In the genomic region with DNA sequence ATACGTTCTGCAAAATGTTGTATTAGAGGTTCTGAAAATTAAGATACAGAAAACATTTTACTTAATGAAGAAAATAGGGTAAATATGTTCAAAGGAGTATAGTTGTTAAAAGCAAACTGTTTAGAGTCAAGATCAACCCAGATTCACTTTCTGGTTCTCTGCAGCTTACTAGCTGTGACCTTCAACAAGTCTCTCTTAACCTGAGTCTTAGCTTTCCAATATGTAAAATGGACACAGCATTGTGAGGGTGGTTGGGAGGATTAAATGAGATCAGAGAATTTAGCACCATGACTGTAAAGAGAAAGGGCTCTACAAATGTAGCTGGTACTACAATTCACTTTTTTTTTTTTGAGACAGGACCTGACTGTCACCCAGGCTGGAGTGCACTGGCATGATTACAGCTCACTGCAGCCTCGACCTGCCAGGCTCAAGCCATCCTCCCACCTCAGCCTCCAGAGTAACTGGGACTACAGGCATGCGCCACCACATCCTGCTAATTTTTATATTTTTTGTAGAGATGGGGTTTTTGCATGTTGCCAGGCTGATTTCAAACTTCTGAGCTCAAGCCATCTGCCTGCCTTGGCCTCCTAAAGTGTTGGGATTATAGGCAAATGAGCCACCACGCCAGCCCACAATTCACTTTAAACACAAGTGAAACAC, we compare ENCODE assay signal across 1 cellular context.
TF ChIP-seq lines count a peak whose summit lies in the region.

No MANE protein-coding gene starts in this region.

TF ChIP-seq in GM12878, 131 proteins besides CTCF, POLR2A, EP300 and RAD21 (continued from another document):
- TF ChIP-seq, protein P1, sequence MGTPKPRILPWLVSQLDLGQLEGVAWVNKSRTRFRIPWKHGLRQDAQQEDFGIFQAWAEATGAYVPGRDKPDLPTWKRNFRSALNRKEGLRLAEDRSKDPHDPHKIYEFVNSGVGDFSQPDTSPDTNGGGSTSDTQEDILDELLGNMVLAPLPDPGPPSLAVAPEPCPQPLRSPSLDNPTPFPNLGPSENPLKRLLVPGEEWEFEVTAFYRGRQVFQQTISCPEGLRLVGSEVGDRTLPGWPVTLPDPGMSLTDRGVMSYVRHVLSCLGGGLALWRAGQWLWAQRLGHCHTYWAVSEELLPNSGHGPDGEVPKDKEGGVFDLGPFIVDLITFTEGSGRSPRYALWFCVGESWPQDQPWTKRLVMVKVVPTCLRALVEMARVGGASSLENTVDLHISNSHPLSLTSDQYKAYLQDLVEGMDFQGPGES (IDR thresholded peaks at IDR 0.05): no peak
- TF ChIP-seq ATF7 (IDR thresholded peaks at IDR 0.05; ENCODE audit: low read depth): no peak
- TF ChIP-seq GABPA (IDR thresholded peaks at IDR 0.05; ENCODE audit: low read depth): no peak
- TF ChIP-seq, protein P2, sequence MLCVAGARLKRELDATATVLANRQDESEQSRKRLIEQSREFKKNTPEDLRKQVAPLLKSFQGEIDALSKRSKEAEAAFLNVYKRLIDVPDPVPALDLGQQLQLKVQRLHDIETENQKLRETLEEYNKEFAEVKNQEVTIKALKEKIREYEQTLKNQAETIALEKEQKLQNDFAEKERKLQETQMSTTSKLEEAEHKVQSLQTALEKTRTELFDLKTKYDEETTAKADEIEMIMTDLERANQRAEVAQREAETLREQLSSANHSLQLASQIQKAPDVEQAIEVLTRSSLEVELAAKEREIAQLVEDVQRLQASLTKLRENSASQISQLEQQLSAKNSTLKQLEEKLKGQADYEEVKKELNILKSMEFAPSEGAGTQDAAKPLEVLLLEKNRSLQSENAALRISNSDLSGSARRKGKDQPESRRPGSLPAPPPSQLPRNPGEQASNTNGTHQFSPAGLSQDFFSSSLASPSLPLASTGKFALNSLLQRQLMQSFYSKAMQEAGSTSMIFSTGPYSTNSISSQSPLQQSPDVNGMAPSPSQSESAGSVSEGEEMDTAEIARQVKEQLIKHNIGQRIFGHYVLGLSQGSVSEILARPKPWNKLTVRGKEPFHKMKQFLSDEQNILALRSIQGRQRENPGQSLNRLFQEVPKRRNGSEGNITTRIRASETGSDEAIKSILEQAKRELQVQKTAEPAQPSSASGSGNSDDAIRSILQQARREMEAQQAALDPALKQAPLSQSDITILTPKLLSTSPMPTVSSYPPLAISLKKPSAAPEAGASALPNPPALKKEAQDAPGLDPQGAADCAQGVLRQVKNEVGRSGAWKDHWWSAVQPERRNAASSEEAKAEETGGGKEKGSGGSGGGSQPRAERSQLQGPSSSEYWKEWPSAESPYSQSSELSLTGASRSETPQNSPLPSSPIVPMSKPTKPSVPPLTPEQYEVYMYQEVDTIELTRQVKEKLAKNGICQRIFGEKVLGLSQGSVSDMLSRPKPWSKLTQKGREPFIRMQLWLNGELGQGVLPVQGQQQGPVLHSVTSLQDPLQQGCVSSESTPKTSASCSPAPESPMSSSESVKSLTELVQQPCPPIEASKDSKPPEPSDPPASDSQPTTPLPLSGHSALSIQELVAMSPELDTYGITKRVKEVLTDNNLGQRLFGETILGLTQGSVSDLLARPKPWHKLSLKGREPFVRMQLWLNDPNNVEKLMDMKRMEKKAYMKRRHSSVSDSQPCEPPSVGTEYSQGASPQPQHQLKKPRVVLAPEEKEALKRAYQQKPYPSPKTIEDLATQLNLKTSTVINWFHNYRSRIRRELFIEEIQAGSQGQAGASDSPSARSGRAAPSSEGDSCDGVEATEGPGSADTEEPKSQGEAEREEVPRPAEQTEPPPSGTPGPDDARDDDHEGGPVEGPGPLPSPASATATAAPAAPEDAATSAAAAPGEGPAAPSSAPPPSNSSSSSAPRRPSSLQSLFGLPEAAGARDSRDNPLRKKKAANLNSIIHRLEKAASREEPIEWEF (IDR thresholded peaks at IDR 0.05; ENCODE audit: insufficient replicate concordance, low read depth, low read length): no peak
- no peak for TF ChIP-seq CBFB (IDR thresholded peaks at IDR 0.05; ENCODE audit: low read depth)
- no peak for TF ChIP-seq NRF1 (conservative IDR thresholded peaks at IDR 0.05; ENCODE audit: low read depth, low read length)
- TF ChIP-seq BACH1 (IDR thresholded peaks at IDR 0.05; ENCODE audit: borderline replicate concordance): no peak
- TF ChIP-seq EZH2 (IDR thresholded peaks at IDR 0.05; ENCODE audit: borderline replicate concordance, control insufficient read depth, low read depth, low read length): no peak
- TF ChIP-seq PAX8 (IDR thresholded peaks at IDR 0.05): no peak
- no peak for TF ChIP-seq ZNF217 (IDR thresholded peaks at IDR 0.05)
- TF ChIP-seq CBX3 (IDR thresholded peaks at IDR 0.05; ENCODE audit: borderline replicate concordance, low read depth): no peak
- TF ChIP-seq, protein P3, sequence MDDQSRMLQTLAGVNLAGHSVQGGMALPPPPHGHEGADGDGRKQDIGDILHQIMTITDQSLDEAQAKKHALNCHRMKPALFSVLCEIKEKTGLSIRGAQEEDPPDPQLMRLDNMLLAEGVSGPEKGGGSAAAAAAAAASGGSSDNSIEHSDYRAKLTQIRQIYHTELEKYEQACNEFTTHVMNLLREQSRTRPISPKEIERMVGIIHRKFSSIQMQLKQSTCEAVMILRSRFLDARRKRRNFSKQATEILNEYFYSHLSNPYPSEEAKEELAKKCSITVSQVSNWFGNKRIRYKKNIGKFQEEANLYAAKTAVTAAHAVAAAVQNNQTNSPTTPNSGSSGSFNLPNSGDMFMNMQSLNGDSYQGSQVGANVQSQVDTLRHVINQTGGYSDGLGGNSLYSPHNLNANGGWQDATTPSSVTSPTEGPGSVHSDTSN (IDR thresholded peaks at IDR 0.05; ENCODE audit: insufficient replicate concordance, low read depth, low read length): no peak
